ENCODE assay signal across 1 cellular context in the genomic region with DNA sequence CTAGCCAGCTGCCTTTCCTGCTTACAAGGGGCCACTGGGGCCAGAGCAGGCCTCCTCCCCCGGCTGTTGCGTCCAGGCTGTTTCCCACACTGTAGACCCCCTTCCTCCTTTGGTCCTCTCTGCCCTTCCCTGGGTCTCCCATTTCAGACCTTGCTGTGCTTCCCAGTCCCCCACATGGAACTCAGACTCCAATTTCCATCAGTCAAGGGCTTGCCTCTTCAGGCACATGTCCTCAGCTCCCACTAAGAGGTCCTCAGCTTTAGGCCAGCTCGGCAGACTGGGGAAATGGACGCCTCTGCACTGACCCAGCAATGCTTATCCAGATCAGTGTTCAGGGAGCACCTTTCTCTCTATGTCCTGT.
TF ChIP-seq lines count a peak whose summit lies in the region.

No MANE protein-coding gene starts in this region.

TF ChIP-seq in GM12878, 131 proteins besides CTCF, POLR2A, EP300 and RAD21 (continued from another document):
- TF ChIP-seq, protein P1, sequence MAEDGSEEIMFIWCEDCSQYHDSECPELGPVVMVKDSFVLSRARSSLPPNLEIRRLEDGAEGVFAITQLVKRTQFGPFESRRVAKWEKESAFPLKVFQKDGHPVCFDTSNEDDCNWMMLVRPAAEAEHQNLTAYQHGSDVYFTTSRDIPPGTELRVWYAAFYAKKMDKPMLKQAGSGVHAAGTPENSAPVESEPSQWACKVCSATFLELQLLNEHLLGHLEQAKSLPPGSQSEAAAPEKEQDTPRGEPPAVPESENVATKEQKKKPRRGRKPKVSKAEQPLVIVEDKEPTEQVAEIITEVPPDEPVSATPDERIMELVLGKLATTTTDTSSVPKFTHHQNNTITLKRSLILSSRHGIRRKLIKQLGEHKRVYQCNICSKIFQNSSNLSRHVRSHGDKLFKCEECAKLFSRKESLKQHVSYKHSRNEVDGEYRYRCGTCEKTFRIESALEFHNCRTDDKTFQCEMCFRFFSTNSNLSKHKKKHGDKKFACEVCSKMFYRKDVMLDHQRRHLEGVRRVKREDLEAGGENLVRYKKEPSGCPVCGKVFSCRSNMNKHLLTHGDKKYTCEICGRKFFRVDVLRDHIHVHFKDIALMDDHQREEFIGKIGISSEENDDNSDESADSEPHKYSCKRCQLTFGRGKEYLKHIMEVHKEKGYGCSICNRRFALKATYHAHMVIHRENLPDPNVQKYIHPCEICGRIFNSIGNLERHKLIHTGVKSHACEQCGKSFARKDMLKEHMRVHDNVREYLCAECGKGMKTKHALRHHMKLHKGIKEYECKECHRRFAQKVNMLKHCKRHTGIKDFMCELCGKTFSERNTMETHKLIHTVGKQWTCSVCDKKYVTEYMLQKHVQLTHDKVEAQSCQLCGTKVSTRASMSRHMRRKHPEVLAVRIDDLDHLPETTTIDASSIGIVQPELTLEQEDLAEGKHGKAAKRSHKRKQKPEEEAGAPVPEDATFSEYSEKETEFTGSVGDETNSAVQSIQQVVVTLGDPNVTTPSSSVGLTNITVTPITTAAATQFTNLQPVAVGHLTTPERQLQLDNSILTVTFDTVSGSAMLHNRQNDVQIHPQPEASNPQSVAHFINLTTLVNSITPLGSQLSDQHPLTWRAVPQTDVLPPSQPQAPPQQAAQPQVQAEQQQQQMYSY (CRISPR knock-in tag; IDR thresholded peaks at IDR 0.05), result no peak
- TF ChIP-seq BACH1 (IDR thresholded peaks at IDR 0.05; ENCODE audit: borderline replicate concordance) (no peak), GATAD2B (conservative IDR thresholded peaks at IDR 0.05; ENCODE audit: low read depth) (0 out of 2 replicates have a peak, but pooled peaks have one; percentile 19)
